Comparison of ENCODE assay signal across 13 cellular contexts in genomic region chr17:17414316-17414937, GRCh38.
A peak's percentile ranks its signal among the peaks of the same experiment; 100 is the strongest.
DNase-seq lines count a peak whose midpoint lies in the region; ATAC-seq, FAIRE-seq and TF ChIP-seq lines count a peak whose summit lies in the region.
"Had no signal": no experiment of that assay in that cellular context is flagged by ENCODE, and none has a peak within 500 bp of the region (broad histone marks: within the 10 kb centered on the region; RNA-seq: fewer than 3 reads in every experiment).

No MANE protein-coding gene starts in this region.

- H3K9me3 ChIP-seq in K562 (replicated peaks; ENCODE audit: control insufficient read depth, insufficient read depth, low read depth, low read length) = no peaks in the 10 kb centered on the region
- H3K9me3 ChIP-seq in T-helper 17 cell (ENCODE audit: control insufficient read depth, low read length, poor library complexity, severe bottlenecking) = no peaks in the 10 kb centered on the region
- H3K9me3 ChIP-seq: ovary had no signal

- TF ChIP-seq POLR2A in K562 (conservative IDR thresholded peaks at IDR 0.05) = no peak

- H3K27me3 ChIP-seq in K562 (ENCODE audit: control insufficient read depth in 2 of 2, insufficient read depth in 2 of 2, low read length in 2 of 2) = peaks cover 0 to 19% of the 10 kb centered on the region in 2 experiments; a peak in 2 of 5 replicates
- H3K27me3 ChIP-seq: ovary had no signal

- H3K4me1 ChIP-seq in K562 (replicated peaks in 1 of 2; ENCODE audit: control insufficient read depth in 2 of 2, insufficient read depth in 2 of 2, low read length in 2 of 2) = peaks cover 14 to 36% of the 10 kb centered on the region in 2 experiments; a peak in 4 of 5 replicates

- H3K9ac ChIP-seq in K562 (ENCODE audit: insufficient read depth in 1 of 2, low read depth in 2 of 2, low read length in 2 of 2) = no peak overlapping the region

- no peaks in the 10 kb centered on the region for H3K9me1 ChIP-seq in K562 (ENCODE audit: control insufficient read depth, insufficient read depth, low read length)

- no peaks in the 10 kb centered on the region for H3K79me2 ChIP-seq in K562 (ENCODE audit: control insufficient read depth, insufficient read depth, low read length)

- no peaks in the 10 kb centered on the region for H3K36me3 ChIP-seq in K562 (ENCODE audit: control insufficient read depth, insufficient read depth, low read length)
- H3K36me3 ChIP-seq: ovary had no signal

- no TSS peak for BruUV-seq in K562 (replicated peaks; lab: Mats Ljungman, UMichigan)

- TF ChIP-seq RAD21 in K562 (CRISPR knock-in tag; conservative IDR thresholded peaks at IDR 0.05 in 1 of 2, IDR thresholded peaks at IDR 0.05 in 1 of 2) = no peak

- H3K27ac Mint-ChIP-seq in HFFc6 = peak overlapping the region; percentile 81
- no peak overlapping the region for H3K27ac Mint-ChIP-seq in T-helper 17 cell
- H3K27ac Mint-ChIP-seq: activated CD4-positive, alpha-beta T cell treated with anti-CD3 and anti-CD28 coated beads for 36 hours had no signal

- 37% methylated on average over 15 of the region's 15 CpGs for WGBS in K562 (ENCODE audit: insufficient coverage, low coverage, missing lambda C conversion rate)

- H4K20me1 ChIP-seq in K562 (replicated peaks; ENCODE audit: control insufficient read depth, insufficient read depth, low read length) = no peaks in the 10 kb centered on the region

- H3K4me3 ChIP-seq in K562 = no peak overlapping the region
- H3K4me3 ChIP-seq: ovary had no signal

- no peaks in the 10 kb centered on the region for H3K9me3 Mint-ChIP-seq in HFFc6

- FAIRE-seq in K562 (lab: Jason Lieb, UNC) = no peak
- FAIRE-seq: GM19239 had no signal

- no peak overlapping the region; the same call in 1 of the 2 replicates for H3K4me2 ChIP-seq in K562 (ENCODE audit: insufficient read depth, low read length)

- no peaks in the 10 kb centered on the region for H3K36me3 Mint-ChIP-seq in HFFc6 (ENCODE audit: low read depth)
- H3K36me3 Mint-ChIP-seq in T-helper 17 cell (ENCODE audit: low read depth) = no peaks in the 10 kb centered on the region

- ATAC-seq in K562 = no peak
- no peak for ATAC-seq in T-helper 17 cell
- ATAC-seq in GM18517 (IDR thresholded peaks at IDR 0.05; ENCODE audit: unreplicated experiment) = no peak
- ATAC-seq: activated CD4-positive, alpha-beta T cell treated with anti-CD3 and anti-CD28 coated beads for 36 hours had no signal

- TF ChIP-seq CTCF in HFFc6 (IDR thresholded peaks at IDR 0.05) = no peak
- no peak for TF ChIP-seq CTCF in K562 (IDR thresholded peaks at IDR 0.05 in 2 of 3, conservative IDR thresholded peaks at IDR 0.05 in 1 of 3; ENCODE audit: insufficient read depth in 2 of 3, low read depth in 1 of 3, low read length in 3 of 3)

- DNase-seq in HFFc6 (peak; percentile 78), K562 (ENCODE audit: extremely low read depth in 1 of 4, low spot score in 3 of 4) (no peak), hepatic stellate cell (ENCODE audit: low spot score) (peak; percentile 70), T-helper 17 cell (no peak), SK-N-DZ (ENCODE audit: low spot score) (no peak), T-helper 2 cell (no peak)
- DNase-seq: activated CD4-positive, alpha-beta T cell treated with anti-CD3 and anti-CD28 coated beads for 36 hours; amniotic stem cell; stimulated activated CD8-positive, alpha-beta memory T cell treated with anti-CD3 and anti-CD28 coated beads, Interleukin-4, amount 100 ng/mL, for 48 hours had no signal

- H3K27ac ChIP-seq in K562 (ENCODE audit: extremely low read depth, low read depth, low read length) = no peak overlapping the region
- H3K27ac ChIP-seq in temporal lobe (ENCODE audit: low read depth, low read length) = peak overlapping the region; percentile 59
- H3K27ac ChIP-seq: ovary had no signal

- CTCF ChIA-PET in K562 (lab: Yijun Ruan, JAX; ENCODE audit: low intra/inter-chr PET ratio) = no interaction called here

- POLR2A ChIA-PET in K562 (lab: Yijun Ruan, JAX) = no interaction called here

- H2AFZ ChIP-seq in K562 (ENCODE audit: low read depth, low read length) = peak overlapping the region; percentile 43; the same call in 1 of the 2 replicates

- intact Hi-C loops in K562 (cut with micrococcal nuclease) = no loop called here

- peaks cover 58% of the 10 kb centered on the region for H3K4me1 Mint-ChIP-seq in HFFc6 (ENCODE audit: low read depth)
- peaks cover 17% of the 10 kb centered on the region for H3K4me1 Mint-ChIP-seq in T-helper 17 cell

- H3K4me3 Mint-ChIP-seq in HFFc6 = peak overlapping the region; percentile 79
- no peak overlapping the region for H3K4me3 Mint-ChIP-seq in T-helper 17 cell
- H3K4me3 Mint-ChIP-seq: activated CD4-positive, alpha-beta T cell treated with anti-CD3 and anti-CD28 coated beads for 36 hours had no signal

- in situ Hi-C loops in K562 (cut with MboI) = no loop called here

- H3K27me3 Mint-ChIP-seq in HFFc6 (ENCODE audit: insufficient read depth) = no peaks in the 10 kb centered on the region; the same call in 1 of the 2 replicates
- peaks cover 9% of the 10 kb centered on the region for H3K27me3 Mint-ChIP-seq in T-helper 17 cell
- H3K27me3 Mint-ChIP-seq: activated CD4-positive, alpha-beta T cell treated with anti-CD3 and anti-CD28 coated beads for 36 hours had no signal

- TF ChIP-seq EP300 in K562 (IDR thresholded peaks at IDR 0.05; ENCODE audit: low read length) = no peak

TF ChIP-seq in K562, 482 proteins besides CTCF, POLR2A, EP300 and RAD21:
- TF ChIP-seq RBBP5 (IDR thresholded peaks at IDR 0.05; ENCODE audit: borderline replicate concordance, insufficient read depth, low read length, poor library complexity, severe bottlenecking) (no peak), ZNF398 (CRISPR knock-in tag; IDR thresholded peaks at IDR 0.05) (no peak), ZKSCAN8 (CRISPR knock-in tag; IDR thresholded peaks at IDR 0.05) (no peak), ILK (tag; IDR thresholded peaks at IDR 0.05; ENCODE audit: borderline replicate concordance, low read depth) (no peak), ARID2 (IDR thresholded peaks at IDR 0.05) (no peak), HMBOX1 (IDR thresholded peaks at IDR 0.05) (no peak)
TF ChIP-seq in K562: peak in this region for 0.

Comparison
In these comparisons a context has a peak if more than half of its experiments do, and no peak if none do; other contexts are left out.
1. DNase-seq: peak in HFFc6 (single experiment) and hepatic stellate cell (single experiment); none in K562 (0 of 4), T-helper 17 cell (0 of 3), SK-N-DZ (single experiment) and T-helper 2 cell (0 of 5).